In genomic region chr2:187554704-187555082, GRCh38 we compare ENCODE assay signal across 14 cellular contexts. TPM values are rescaled to one million over a fixed set of nuclear protein-coding genes. Genes with fewer than 3 reads are reported as not detected.
DNase-seq lines count a peak whose midpoint lies in the region; ATAC-seq, FAIRE-seq and TF ChIP-seq lines count a peak whose summit lies in the region.
"Had no signal": no experiment of that assay in that cellular context is flagged by ENCODE, and none has a peak within 500 bp of the region (broad histone marks: within the 10 kb centered on the region; RNA-seq: fewer than 3 reads in every experiment).

No MANE protein-coding gene starts in this region.

- peak overlapping the region; percentile 77 for H3K4me2 ChIP-seq in K562 (ENCODE audit: insufficient read depth, low read length)

- CTCF ChIA-PET in K562 (lab: Yijun Ruan, JAX; ENCODE audit: low intra/inter-chr PET ratio) = no interaction called here
- CTCF ChIA-PET in activated CD4-positive, alpha-beta T cell treated with anti-CD3 and anti-CD28 coated beads for 36 hours (lab: Charles Lee) = no interaction called here

- H3K9me3 ChIP-seq in K562 (replicated peaks; ENCODE audit: control insufficient read depth, insufficient read depth, low read depth, low read length) (no peaks in the 10 kb centered on the region), left lung (no peaks in the 10 kb centered on the region), stomach (no peaks in the 10 kb centered on the region)

- ATAC-seq in K562 (peak; percentile 50), left lung (no peak), GM18858 (IDR thresholded peaks at IDR 0.05; ENCODE audit: unreplicated experiment) (no peak)
- no peak for ATAC-seq in activated CD4-positive, alpha-beta T cell treated with anti-CD3 and anti-CD28 coated beads for 36 hours

- POLR2A ChIA-PET in K562 (lab: Yijun Ruan, JAX) = no interaction called here
- POLR2A ChIA-PET in activated CD4-positive, alpha-beta T cell treated with anti-CD3 and anti-CD28 coated beads for 36 hours (lab: Charles Lee) = no interaction called here

- H3K36me3 ChIP-seq in K562 (ENCODE audit: control insufficient read depth, insufficient read depth, low read length) = peaks cover 6% of the 10 kb centered on the region
- no peaks in the 10 kb centered on the region for H3K36me3 ChIP-seq in left lung
- no peaks in the 10 kb centered on the region for H3K36me3 ChIP-seq in stomach

- FAIRE-seq in K562 (lab: Jason Lieb, UNC) = no peak

- in situ Hi-C loops in K562 (cut with MboI) = no loop called here

- DNase-seq in HFF-Myc (ENCODE audit: extremely low read depth, low read depth) (no peak), K562 (ENCODE audit: extremely low read depth in 1 of 4, low spot score in 3 of 4) (peak in 1 of 4 experiments; percentile 23), left lung (no peak), stomach (no peak), AG08396 (ENCODE audit: low spot score) (no peak), GM10266 (ENCODE audit: extremely low spot score) (no peak)
- DNase-seq in activated CD4-positive, alpha-beta T cell treated with anti-CD3 and anti-CD28 coated beads for 36 hours = no peak
- DNase-seq: activated CD4-positive, alpha-beta memory T cell treated with anti-CD3 and anti-CD28 coated beads, Interleukin-2, amount 10 ng/mL, durations not matched to agents 7 days and 5 days; activated naive CD8-positive, alpha-beta T cell treated with anti-CD3 and anti-CD28 coated beads for 36 hours; naive B cell; NCI-H524 treated with DMSO at 0.1 percent for 48 hours; stimulated activated CD4-positive, alpha-beta T cell treated with anti-CD3 and anti-CD28 coated beads, Interleukin-2, amount 100 ng/mL, for 48 hours; substantia nigra had no signal

- H3K9me1 ChIP-seq in K562 (ENCODE audit: control insufficient read depth, insufficient read depth, low read length) = no peaks in the 10 kb centered on the region

- no peaks in the 10 kb centered on the region for H3K36me3 Mint-ChIP-seq in activated CD4-positive, alpha-beta T cell treated with anti-CD3 and anti-CD28 coated beads for 36 hours (ENCODE audit: low read depth)
- H3K36me3 Mint-ChIP-seq: activated naive CD8-positive, alpha-beta T cell treated with anti-CD3 and anti-CD28 coated beads for 36 hours; naive B cell had no signal

- no peaks in the 10 kb centered on the region for H3K27me3 ChIP-seq in K562 (ENCODE audit: control insufficient read depth in 2 of 2, insufficient read depth in 2 of 2, low read length in 2 of 2)
- no peaks in the 10 kb centered on the region for H3K27me3 ChIP-seq in left lung
- no peaks in the 10 kb centered on the region for H3K27me3 ChIP-seq in stomach

- BruUV-seq in K562 (replicated peaks; lab: Mats Ljungman, UMichigan) = no TSS peak

- H3K27ac ChIP-seq in K562 (ENCODE audit: extremely low read depth, low read depth, low read length) = peak overlapping the region; percentile 90
- peak overlapping the region; percentile 83 to 86 for H3K27ac ChIP-seq in left lung
- peak overlapping the region in 3 of 5 donors; percentile 69 to 74 (median 73) for H3K27ac ChIP-seq in stomach

- peaks cover 46% of the 10 kb centered on the region for H3K79me2 ChIP-seq in K562 (ENCODE audit: control insufficient read depth, insufficient read depth, low read length)

- H3K9ac ChIP-seq in K562 (ENCODE audit: insufficient read depth in 1 of 2, low read depth in 2 of 2, low read length in 2 of 2) = peak overlapping the region in 1 of 2 experiments; percentile 95; a peak in 2 of 4 replicates

- H3K9me3 Mint-ChIP-seq in activated CD4-positive, alpha-beta T cell treated with anti-CD3 and anti-CD28 coated beads for 36 hours (ENCODE audit: low read depth) = no peaks in the 10 kb centered on the region
- H3K9me3 Mint-ChIP-seq: activated CD4-positive, alpha-beta memory T cell treated with anti-CD3 and anti-CD28 coated beads, Interleukin-2, amount 10 ng/mL, durations not matched to agents 7 days and 5 days had no signal

- peaks cover 8% of the 10 kb centered on the region for H3K4me1 Mint-ChIP-seq in activated CD4-positive, alpha-beta T cell treated with anti-CD3 and anti-CD28 coated beads for 36 hours

- H3K4me3 Mint-ChIP-seq in activated CD4-positive, alpha-beta T cell treated with anti-CD3 and anti-CD28 coated beads for 36 hours = no peak overlapping the region
- H3K4me3 Mint-ChIP-seq: activated CD4-positive, alpha-beta memory T cell treated with anti-CD3 and anti-CD28 coated beads, Interleukin-2, amount 10 ng/mL, durations not matched to agents 7 days and 5 days had no signal

- intact Hi-C loops in K562 (cut with micrococcal nuclease) = loop anchor here (1.0 kb wide), 1 partner anchor 737 kb away; the partner anchor contains the start of gene GULP1
- intact Hi-C loops in left lung (cut with DNase I) = no loop called here
- intact Hi-C loops in stomach (cut with DNase I; ENCODE audit: low total_unique reads) = no loop called here
- intact Hi-C loops in activated CD4-positive, alpha-beta T cell treated with anti-CD3 and anti-CD28 coated beads for 36 hours (cut with DNase I, micrococcal nuclease) = no loop called here

- H3K27me3 Mint-ChIP-seq in activated CD4-positive, alpha-beta T cell treated with anti-CD3 and anti-CD28 coated beads for 36 hours = peaks cover 8% of the 10 kb centered on the region

- TF ChIP-seq EP300 in K562 (IDR thresholded peaks at IDR 0.05; ENCODE audit: low read length) (no peak), stomach (IDR thresholded peaks at IDR 0.05) (no peak)

- H3K4me3 ChIP-seq in HFF-Myc (replicated peaks; ENCODE audit: low read depth, low read length) (peak overlapping the region; percentile 62; the same call in 1 of the 2 replicates), K562 (peak overlapping the region; percentile 53), left lung (peak overlapping the region; percentile 31 to 54), stomach (peak overlapping the region in 2 of 4 donors; percentile 41 to 49)

- no peak for TF ChIP-seq POLR2A in K562 (conservative IDR thresholded peaks at IDR 0.05)
- TF ChIP-seq POLR2A in stomach (IDR thresholded peaks at IDR 0.05) = no peak

- H2AFZ ChIP-seq in K562 (ENCODE audit: low read depth, low read length) = peak overlapping the region; percentile 84

- no peaks in the 10 kb centered on the region for H4K20me1 ChIP-seq in K562 (replicated peaks; ENCODE audit: control insufficient read depth, insufficient read depth, low read length)

- no peak for TF ChIP-seq CTCF in HFF-Myc (IDR thresholded peaks at IDR 0.05; ENCODE audit: low read depth, low read length, missing control alignments)
- TF ChIP-seq CTCF in K562 (IDR thresholded peaks at IDR 0.05 in 2 of 3, conservative IDR thresholded peaks at IDR 0.05 in 1 of 3; ENCODE audit: insufficient read depth in 2 of 3, low read depth in 1 of 3, low read length in 3 of 3) = no peak
- no peak for TF ChIP-seq CTCF in left lung (IDR thresholded peaks at IDR 0.05)
- TF ChIP-seq CTCF in stomach (IDR thresholded peaks at IDR 0.05) = no peak
- no peak for TF ChIP-seq CTCF in GM10266 (IDR thresholded peaks at IDR 0.05; ENCODE audit: control insufficient read depth, insufficient read depth, low read depth, missing control alignments)

- TF ChIP-seq RAD21 in K562 (CRISPR knock-in tag; conservative IDR thresholded peaks at IDR 0.05 in 1 of 2, IDR thresholded peaks at IDR 0.05 in 1 of 2) = no peak

- 7% methylated on average over 2 of the region's 2 CpGs for WGBS in K562 (ENCODE audit: insufficient coverage, low coverage, missing lambda C conversion rate)
- WGBS in stomach, 5 donors = 50 to 61% (median 57%) methylated on average over 2 of the region's 2 CpGs

- H3K27ac Mint-ChIP-seq in activated CD4-positive, alpha-beta T cell treated with anti-CD3 and anti-CD28 coated beads for 36 hours = no peak overlapping the region
- H3K27ac Mint-ChIP-seq: activated CD4-positive, alpha-beta memory T cell treated with anti-CD3 and anti-CD28 coated beads, Interleukin-2, amount 10 ng/mL, durations not matched to agents 7 days and 5 days; activated naive CD8-positive, alpha-beta T cell treated with anti-CD3 and anti-CD28 coated beads for 36 hours had no signal

- H3K4me1 ChIP-seq in K562 (replicated peaks in 1 of 2; ENCODE audit: control insufficient read depth in 2 of 2, insufficient read depth in 2 of 2, low read length in 2 of 2) (peaks cover 0 to 12% of the 10 kb centered on the region in 2 experiments; a peak in 2 of 5 replicates), left lung (peaks cover 4 to 9% of the 10 kb centered on the region in 2 donors), stomach (peaks cover 0 to 27% (median 5%) of the 10 kb centered on the region in 4 donors)

TF ChIP-seq in K562, 482 proteins besides CTCF, POLR2A, EP300 and RAD21 (continues in another document):
- no peak for TF ChIP-seq KDM5B (IDR thresholded peaks at IDR 0.05; ENCODE audit: insufficient replicate concordance, low read depth, low read length)
- peak; percentile 33; the same call in 1 of the 2 replicates for TF ChIP-seq ZNF644 (tag; IDR thresholded peaks at IDR 0.05; ENCODE audit: low read depth)
- no peak for TF ChIP-seq PURB (CRISPR knock-in tag; IDR thresholded peaks at IDR 0.05; ENCODE audit: low read depth)
- TF ChIP-seq ZNF699 (CRISPR knock-in tag; IDR thresholded peaks at IDR 0.05; ENCODE audit: insufficient replicate concordance) = no peak
- no peak for TF ChIP-seq ZNF830 (CRISPR knock-in tag; IDR thresholded peaks at IDR 0.05)

RNA-seq across cellular contexts. Expression of gene TFPI, which starts 0.5 kb away (rescaled TPM):
- 87.5 and 177 TPM in 2 replicates for total RNA-seq in K562 (2011; cell fraction: chromatin; rRNA removed; ENCODE audit: low replicate concordance)
- total RNA-seq in K562 (2011; cell fraction: nucleolus; rRNA removed) = 61.4 and 81.3 TPM in 2 replicates
- total RNA-seq in K562 (2011; cell fraction: nucleoplasm; rRNA removed) = 135 and 144 TPM in 2 replicates
- total RNA-seq in K562 (2014; rRNA removed) (35.4 and 53.5 TPM in 2 replicates), K562 (2014; rRNA removed; fragmentation: Illumina TruSeq; extraction: Trizol) (100 and 145 TPM in 2 replicates), K562 (2015; rRNA removed; fragmentation: Illumina TruSeq; extraction: Trizol) (54.3 and 58.1 TPM in 2 replicates), K562 (2021) (74.7 and 83.0 TPM in 2 replicates), left lung (100 to 1,000 TPM; 187 to 300 TPM), stomach (100 to 1,000 TPM in 1 of 5 donors, 10 to 100 TPM in 3, 1 to 10 TPM in 1; 7.5 to 118 (median 23.9) TPM)
- polyA plus RNA-seq in K562 (2011; rRNA removed) (179 and 1,046 TPM in 2 replicates), K562 (2014; fragmentation: Illumina TruSeq; extraction: Trizol) (104 TPM in 2 replicates), K562 (2014; fragmentation: Nextera tagmentation; extraction: Ambion mirVana) (100 to 1,000 TPM; 179 to 219 TPM), K562 (2014; rRNA removed) (61.8 and 76.3 TPM in 2 replicates), stomach (10 to 100 TPM; 10.3 to 13.6 (median 12.1) TPM)
- 33.6 and 424 TPM in 2 replicates for polyA plus RNA-seq in K562 (2011; cell fraction: cytosol; rRNA removed)
- 32.9 and 293 TPM in 2 replicates for polyA plus RNA-seq in K562 (2011; cell fraction: nucleus; rRNA removed)
- polyA plus RNA-seq in K562 (2012) = 51.0 and 52.7 TPM in 2 replicates
- 205 and 989 TPM in 2 replicates for polyA minus RNA-seq in K562 (2011; rRNA and poly(A)+ RNA removed)
- 60.0 and 237 TPM in 2 replicates for polyA minus RNA-seq in K562 (2011; cell fraction: cytosol; rRNA and poly(A)+ RNA removed)
- 74.2 and 485 TPM in 2 replicates for polyA minus RNA-seq in K562 (2011; cell fraction: nucleus; rRNA and poly(A)+ RNA removed)
- under 1 TPM in 1 of 2 experiments, not detected in 1; 0.21 TPM for total RNA-seq in activated CD4-positive, alpha-beta T cell treated with anti-CD3 and anti-CD28 coated beads for 36 hours
- total RNA-seq: activated CD4-positive, alpha-beta memory T cell treated with anti-CD3 and anti-CD28 coated beads, Interleukin-2, amount 10 ng/mL, durations not matched to agents 7 days and 5 days; activated naive CD8-positive, alpha-beta T cell treated with anti-CD3 and anti-CD28 coated beads for 36 hours had no signal

Comparison
In these comparisons a context has a peak if more than half of its experiments do, and no peak if none do; other contexts are left out.
1. RNA of gene TFPI, which starts 0.5 kb away (total RNA-seq): 187 to 300 TPM in left lung, 35.4 to 177 TPM in K562 and 7.5 to 118 TPM in stomach; 0.21 TPM in activated CD4-positive, alpha-beta T cell treated with anti-CD3 and anti-CD28 coated beads for 36 hours; every median in the first group is over 4 times any median in the second.
2. Peak in every context shown above with its lines, with median percentiles within 50 percentile points of each other: H3K27ac ChIP-seq.